13 cellular contexts compared by ENCODE assay signal in the genomic region with DNA sequence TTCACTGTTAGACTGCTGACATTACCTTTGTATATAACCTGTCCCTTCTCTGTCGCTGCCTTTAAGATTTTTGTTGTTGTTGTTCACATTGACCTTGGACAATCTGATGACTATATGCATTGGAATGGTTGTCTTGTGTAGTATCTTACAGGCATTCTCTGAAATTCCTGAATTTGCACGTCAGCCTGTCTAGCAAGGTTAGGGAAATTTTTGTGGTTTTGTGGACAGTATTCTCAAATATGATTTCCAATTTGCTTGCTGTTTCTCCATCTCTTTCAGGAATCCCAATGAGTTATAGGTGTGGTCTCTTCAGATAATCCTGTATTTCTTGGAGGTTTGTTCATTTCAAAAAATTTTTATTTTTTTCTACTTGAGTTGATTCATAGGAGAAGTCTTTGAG.
A peak's percentile ranks its signal among the peaks of the same experiment; 100 is the strongest.
DNase-seq lines count a peak whose midpoint lies in the region; ATAC-seq, FAIRE-seq and TF ChIP-seq lines count a peak whose summit lies in the region.
"Had no signal": no experiment of that assay in that cellular context is flagged by ENCODE, and none has a peak within 500 bp of the region (broad histone marks: within the 10 kb centered on the region; RNA-seq: fewer than 3 reads in every experiment).

No MANE protein-coding gene starts in this region.

- TF ChIP-seq CTCF in epithelial cell of esophagus (IDR thresholded peaks at IDR 0.05; ENCODE audit: insufficient read depth, low read depth, low read length, missing control alignments) (no peak), upper lobe of right lung (IDR thresholded peaks at IDR 0.05) (no peak), tibial nerve (IDR thresholded peaks at IDR 0.05) (no peak)

- 83 to 92% methylated on average over 2 of the region's 2 CpGs for whole genome bisulfite sequencing in tibial nerve, 2 donors

- no peak for TF ChIP-seq EP300 in tibial nerve (IDR thresholded peaks at IDR 0.05)

- DNase-seq in ELR (ENCODE audit: low read depth) (peak; percentile 98), RCC 7860 (ENCODE audit: low spot score) (peak; percentile 94), epithelial cell of esophagus (ENCODE audit: low read depth) (peak; percentile 90), renal cortical epithelial cell (ENCODE audit: low read depth) (peak; percentile 71), upper lobe of right lung (no peak), tibial nerve (ENCODE audit: low spot score in 2 of 2) (no peak)
- DNase-seq: activated CD4-positive, alpha-beta T cell treated with anti-CD3 and anti-CD28 coated beads for 1 hour; CD8-positive, alpha-beta T cell; GOT3; NCI-H1930 had no signal

- no peak for ATAC-seq in upper lobe of right lung
- ATAC-seq in GM18511 (IDR thresholded peaks at IDR 0.05; ENCODE audit: unreplicated experiment): no peak
- no peak for ATAC-seq in HG02571 (IDR thresholded peaks at IDR 0.05; ENCODE audit: unreplicated experiment)
- ATAC-seq: CD8-positive, alpha-beta T cell had no signal

- intact Hi-C loops in upper lobe of right lung (cut with DNase I): no loop called here

- no peaks in the 10 kb centered on the region for H3K27me3 ChIP-seq in upper lobe of right lung
- no peaks in the 10 kb centered on the region for H3K27me3 ChIP-seq in tibial nerve
- H3K27me3 ChIP-seq: right atrium auricular region had no signal

- no peaks in the 10 kb centered on the region for H3K4me1 ChIP-seq in upper lobe of right lung
- H3K4me1 ChIP-seq in tibial nerve: no peaks in the 10 kb centered on the region
- H3K4me1 ChIP-seq: right atrium auricular region had no signal

- no peak overlapping the region for H3K27ac ChIP-seq in upper lobe of right lung
- H3K27ac ChIP-seq in tibial nerve: no peak overlapping the region
- H3K27ac ChIP-seq: right atrium auricular region had no signal

- no peaks in the 10 kb centered on the region for H3K9me3 ChIP-seq in upper lobe of right lung
- peaks cover 0 to 6% (median 1%) of the 10 kb centered on the region in 4 donors for H3K9me3 ChIP-seq in tibial nerve

- no peak overlapping the region for H3K4me3 ChIP-seq in epithelial cell of esophagus (ENCODE audit: low read length)
- H3K4me3 ChIP-seq in upper lobe of right lung: no peak overlapping the region
- no peak overlapping the region for H3K4me3 ChIP-seq in tibial nerve
- H3K4me3 ChIP-seq: right atrium auricular region had no signal

- peak; percentile 98 for FAIRE-seq in RCC 7860 (lab: Jason Lieb, UNC)

- no peaks in the 10 kb centered on the region for H3K36me3 ChIP-seq in upper lobe of right lung
- H3K36me3 ChIP-seq in tibial nerve: no peaks in the 10 kb centered on the region
- H3K36me3 ChIP-seq: right atrium auricular region had no signal

- no peak for TF ChIP-seq POLR2A in tibial nerve (IDR thresholded peaks at IDR 0.05)

Comparison
In these comparisons a context has a peak if more than half of its experiments do, and no peak if none do; other contexts are left out.
1. DNase-seq: peak in ELR (single experiment), RCC 7860 (single experiment), epithelial cell of esophagus (single experiment) and renal cortical epithelial cell (single experiment); none in upper lobe of right lung (single experiment) and tibial nerve (0 of 2).